ENCODE assay signal across 27 cellular contexts in the genomic region with DNA sequence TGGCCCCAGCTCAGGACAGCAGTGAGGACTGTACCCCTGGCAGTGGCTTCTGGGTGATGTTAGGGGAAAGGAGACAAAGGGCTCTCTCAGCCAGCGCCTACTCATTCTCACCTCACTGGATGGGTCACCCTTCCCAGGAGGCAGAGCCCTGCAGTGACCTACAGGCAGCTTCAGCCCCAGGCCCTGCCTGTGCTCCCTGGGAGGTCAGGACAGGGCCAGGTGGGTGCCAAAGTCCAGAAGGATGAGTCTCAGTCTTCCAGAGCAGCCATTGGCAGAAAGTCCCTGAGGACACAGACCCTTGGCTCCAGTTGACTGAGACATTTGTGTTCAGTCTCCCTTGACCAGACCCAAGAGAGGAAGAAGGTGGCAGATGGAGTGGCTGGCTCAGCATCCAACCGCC.
"Had no signal": no experiment of that assay in that cellular context is flagged by ENCODE, and none has a peak within 500 bp of the region (broad histone marks: within the 10 kb centered on the region; RNA-seq: fewer than 3 reads in every experiment).

No MANE protein-coding gene starts in this region.

- H3K36me3 Mint-ChIP-seq: naive thymus-derived CD8-positive, alpha-beta T cell; neural progenitor cell; stimulated activated effector memory CD8-positive, alpha-beta T cell treated with anti-CD3 and anti-CD28 coated beads, Interleukin-12 subunit alpha, Interleukin-12 subunit beta, amount 100 ng/mL, for 72 hours; type B pancreatic cell had no signal

- H3K9me3 Mint-ChIP-seq: naive thymus-derived CD8-positive, alpha-beta T cell; nephron progenitor cell; neural progenitor cell; stimulated activated effector memory CD8-positive, alpha-beta T cell treated with anti-CD3 and anti-CD28 coated beads, Interleukin-12 subunit alpha, Interleukin-12 subunit beta, amount 100 ng/mL, for 72 hours; stimulated activated naive CD8-positive, alpha-beta T cell treated with anti-CD3 and anti-CD28 coated beads, Interleukin-15, Interleukin-2, amounts not matched to agents 100 ng/mL and 50 ng/mL, for 24 hours; type B pancreatic cell had no signal

- H3K27ac ChIP-seq: left lung, lower lobe of right lung, neural progenitor cell, ovary, prostate gland, sigmoid colon, spleen, suprapubic skin, thoracic aorta, tibial nerve, uterus had no signal

- H3K36me3 ChIP-seq: left lung, lower lobe of right lung, neural progenitor cell, ovary, prostate gland, sigmoid colon, spleen, suprapubic skin, thoracic aorta, tibial nerve, uterus had no signal

- H3K9ac ChIP-seq: neural progenitor cell had no signal

- H3K27ac Mint-ChIP-seq: nephron progenitor cell; neural progenitor cell; stimulated activated effector memory CD8-positive, alpha-beta T cell treated with anti-CD3 and anti-CD28 coated beads, Interleukin-12 subunit alpha, Interleukin-12 subunit beta, amount 100 ng/mL, for 72 hours; stimulated activated naive CD8-positive, alpha-beta T cell treated with anti-CD3 and anti-CD28 coated beads, Interleukin-15, Interleukin-2, amounts not matched to agents 100 ng/mL and 50 ng/mL, for 24 hours had no signal

- ATAC-seq: left colon; left lung; lower lobe of right lung; naive thymus-derived CD8-positive, alpha-beta T cell; right cardiac atrium; stimulated activated effector memory CD8-positive, alpha-beta T cell treated with anti-CD3 and anti-CD28 coated beads, Interleukin-12 subunit alpha, Interleukin-12 subunit beta, amount 100 ng/mL, for 72 hours had no signal

- H3K4me2 ChIP-seq: neural progenitor cell had no signal

- H3K4me3 ChIP-seq: left lung, lower lobe of right lung, neural progenitor cell, ovary, prostate gland, sigmoid colon, spleen, suprapubic skin, thoracic aorta, tibial nerve, uterus had no signal

- H3K9me3 ChIP-seq: left lung, lower lobe of right lung, ovary, prostate gland, sigmoid colon, spleen, suprapubic skin, thoracic aorta, tibial nerve, uterus had no signal

- FAIRE-seq: keratinocyte, small intestine had no signal

- H3K27me3 ChIP-seq: ovary, sigmoid colon, tibial nerve, uterus had no signal

- DNase-seq: hippocampal formation; kidney glomerular epithelial cell; left colon; left lung; lower lobe of right lung; mammary epithelial cell; mesenchymal stem cell; naive thymus-derived CD8-positive, alpha-beta T cell; nephron progenitor cell; ovary; retina; right cardiac atrium; sigmoid colon; small intestine; spleen; stimulated activated CD4-positive, alpha-beta T cell treated with anti-CD3 and anti-CD28 coated beads, Interleukin-4, amount 100 ng/mL, for 24 hours; stimulated activated naive CD4-positive, alpha-beta T cell; uterus had no signal

- H3K4me1 ChIP-seq: prostate gland, uterus had no signal

- H3K4me3 Mint-ChIP-seq: nephron progenitor cell; neural progenitor cell; stimulated activated effector memory CD8-positive, alpha-beta T cell treated with anti-CD3 and anti-CD28 coated beads, Interleukin-12 subunit alpha, Interleukin-12 subunit beta, amount 100 ng/mL, for 72 hours; stimulated activated naive CD8-positive, alpha-beta T cell treated with anti-CD3 and anti-CD28 coated beads, Interleukin-15, Interleukin-2, amounts not matched to agents 100 ng/mL and 50 ng/mL, for 24 hours; type B pancreatic cell had no signal

- H2AFZ ChIP-seq: neural progenitor cell had no signal

- H3K4me1 Mint-ChIP-seq: stimulated activated effector memory CD8-positive, alpha-beta T cell treated with anti-CD3 and anti-CD28 coated beads, Interleukin-12 subunit alpha, Interleukin-12 subunit beta, amount 100 ng/mL, for 72 hours had no signal
